ENCODE assay signal across 7 cellular contexts in genomic region chr6:31420546-31420945, GRCh38.
"Had no signal": no experiment of that assay in that cellular context is flagged by ENCODE, and none has a peak within 500 bp of the region (broad histone marks: within the 10 kb centered on the region; RNA-seq: fewer than 3 reads in every experiment).

No MANE protein-coding gene starts in this region.

- H3K4me3 Mint-ChIP-seq: IgD-negative memory B cell had no signal

- ATAC-seq: HepG2, K562 had no signal

- H3K27ac ChIP-seq: HL-60 had no signal

- H3K27me3 Mint-ChIP-seq: IgD-negative memory B cell had no signal

- H3K4me3 ChIP-seq: K562 had no signal

- DNase-seq: IMR-90, KBM-7, KG1 had no signal
